2 cellular contexts compared by ENCODE assay signal in genomic region chr16:29772330-29772729, GRCh38.
TF ChIP-seq lines count a peak whose summit lies in the region.
"Not testable (repeated sequence)": the region's sequence is repeated elsewhere in the genome, so short reads cannot be mapped to it uniquely, and the experiment has no call there.

No MANE protein-coding gene starts in this region.

TF ChIP-seq in HEK293, 187 proteins besides CTCF, POLR2A, EP300 and RAD21:
- peak; percentile 47; the same call in 1 of the 2 replicates for TF ChIP-seq ZNF600 (tag by site-specific recombination; IDR thresholded peaks at IDR 0.05)
- peak; percentile 48; the same call in 1 of the 2 replicates for TF ChIP-seq ZBTB17 (tag by site-specific recombination; IDR thresholded peaks at IDR 0.05)

TF ChIP-seq in K562, 482 proteins besides CTCF, POLR2A, EP300 and RAD21:
- TF ChIP-seq ATF7 (IDR thresholded peaks at IDR 0.05) (peak; percentile 67), NR2C2 (tag; IDR thresholded peaks at IDR 0.05) (peak; percentile 47; the same call in 1 of the 2 replicates), CEBPB (tag; IDR thresholded peaks at IDR 0.05) (peak; percentile 84), ATF3 (IDR thresholded peaks at IDR 0.05) (peak; percentile 89), RAD51 (IDR thresholded peaks at IDR 0.05; ENCODE audit: borderline replicate concordance, low read depth) (0 out of 2 replicates have a peak, but pooled peaks have one; percentile 14), CTBP1 (IDR thresholded peaks at IDR 0.05; ENCODE audit: borderline replicate concordance) (peak; percentile 33; the same call in 1 of the 2 replicates), TRIM24 (IDR thresholded peaks at IDR 0.05) (peak in 1 of 2 experiments; percentile 34; a peak in 1 of 4 replicates), HDAC2 (IDR thresholded peaks at IDR 0.05) (0 out of 2 replicates have a peak, but pooled peaks have one; percentile 36), L3MBTL2 (IDR thresholded peaks at IDR 0.05) (0 out of 2 replicates have a peak, but pooled peaks have one; percentile 22), CBFA2T3 (IDR thresholded peaks at IDR 0.05) (peak; percentile 15; the same call in 1 of the 2 replicates), SMARCE1 (IDR thresholded peaks at IDR 0.05) (peak; percentile 14; the same call in 1 of the 2 replicates), ZNF384 (IDR thresholded peaks at IDR 0.05; ENCODE audit: low read depth, low read length) (peak; percentile 66), CEBPG (CRISPR knock-in tag; IDR thresholded peaks at IDR 0.05) (peak; percentile 85), CEBPG (tag; conservative IDR thresholded peaks at IDR 0.05 in 1 of 2, IDR thresholded peaks at IDR 0.05 in 1 of 2) (peak; percentile 82 to 86)
- not testable (repeated sequence) for TF ChIP-seq NR2C2 (CRISPR knock-in tag; IDR thresholded peaks at IDR 0.05); ATF3 (CRISPR knock-in tag; conservative IDR thresholded peaks at IDR 0.05)
